ENCODE assay signal across 8 cellular contexts in genomic region chr9:34253460-34253837, GRCh38.
DNase-seq lines count a peak whose midpoint lies in the region; ATAC-seq and TF ChIP-seq lines count a peak whose summit lies in the region.

No MANE protein-coding gene starts in this region.

- no peaks in the 10 kb centered on the region for H3K27me3 ChIP-seq in upper lobe of left lung

- no peak overlapping the region for H3K4me3 Mint-ChIP-seq in central memory CD8-positive, alpha-beta T cell
- no peak overlapping the region for H3K4me3 Mint-ChIP-seq in activated CD4-positive, alpha-beta T cell treated with anti-CD3 and anti-CD28 coated beads for 36 hours

- WGBS in upper lobe of left lung, 2 donors, result 66 to 73% methylated on average over 3 of the region's 3 CpGs

- TF ChIP-seq CTCF in upper lobe of left lung (IDR thresholded peaks at IDR 0.05), result no peak

- POLR2A ChIA-PET in activated CD4-positive, alpha-beta T cell treated with anti-CD3 and anti-CD28 coated beads for 36 hours (lab: Charles Lee), result no interaction called here

- peaks cover 19% of the 10 kb centered on the region for H3K36me3 Mint-ChIP-seq in central memory CD8-positive, alpha-beta T cell (ENCODE audit: insufficient read depth)
- H3K36me3 Mint-ChIP-seq in activated CD4-positive, alpha-beta T cell treated with anti-CD3 and anti-CD28 coated beads for 36 hours (ENCODE audit: low read depth), result peaks cover 32% of the 10 kb centered on the region

- intact Hi-C loops in activated CD4-positive, alpha-beta T cell treated with anti-CD3 and anti-CD28 coated beads for 36 hours (cut with DNase I, micrococcal nuclease), result loop anchor here (1.0 to 5.0 kb wide), 6 partner anchors 74 to 179 kb away; partner anchors contain the start of genes DCAF12 (in 2 of the 2) and UBAP1 (in 2 of the 2)

- peak overlapping the region; percentile 5 to 46 (median 34) for H3K27ac ChIP-seq in upper lobe of left lung

- ATAC-seq in central memory CD8-positive, alpha-beta T cell (replicated peaks; ENCODE audit: extremely low read depth, poor library complexity, severe bottlenecking), result no peak
- peak; percentile 40 for ATAC-seq in left lobe of liver
- ATAC-seq in upper lobe of left lung (ENCODE audit: low FRiP score in 2 of 2), result peak in 1 of 2 donors; percentile 17
- no peak for ATAC-seq in activated CD4-positive, alpha-beta T cell treated with anti-CD3 and anti-CD28 coated beads for 36 hours

- H3K4me1 ChIP-seq in upper lobe of left lung, result peaks cover 0 to 11% (median 6%) of the 10 kb centered on the region in 4 donors

- H3K9me3 Mint-ChIP-seq in central memory CD8-positive, alpha-beta T cell, result no peaks in the 10 kb centered on the region
- H3K9me3 Mint-ChIP-seq in activated CD4-positive, alpha-beta T cell treated with anti-CD3 and anti-CD28 coated beads for 36 hours (ENCODE audit: low read depth), result no peaks in the 10 kb centered on the region

- CTCF ChIA-PET in activated CD4-positive, alpha-beta T cell treated with anti-CD3 and anti-CD28 coated beads for 36 hours (lab: Charles Lee), result interaction anchor here (0.8 to 4.2 kb wide), 20 partner anchors 9 to 380 kb away, joined by 3 to 26 read pairs (median 4); partner anchors contain the start of genes DCAF12 and MYORG

- TF ChIP-seq EP300 in upper lobe of left lung (IDR thresholded peaks at IDR 0.05), result no peak

- H3K27me3 Mint-ChIP-seq in central memory CD8-positive, alpha-beta T cell, result no peaks in the 10 kb centered on the region
- no peaks in the 10 kb centered on the region for H3K27me3 Mint-ChIP-seq in activated CD4-positive, alpha-beta T cell treated with anti-CD3 and anti-CD28 coated beads for 36 hours

- no peak for TF ChIP-seq POLR2A in upper lobe of left lung (IDR thresholded peaks at IDR 0.05)

- H3K4me1 Mint-ChIP-seq in central memory CD8-positive, alpha-beta T cell, result no peaks in the 10 kb centered on the region
- H3K4me1 Mint-ChIP-seq in activated CD4-positive, alpha-beta T cell treated with anti-CD3 and anti-CD28 coated beads for 36 hours, result peaks cover 21% of the 10 kb centered on the region

- no peaks in the 10 kb centered on the region for H3K9me3 ChIP-seq in upper lobe of left lung

- H3K27ac Mint-ChIP-seq in central memory CD8-positive, alpha-beta T cell (ENCODE audit: low read depth), result peak overlapping the region; percentile 13
- H3K27ac Mint-ChIP-seq in activated CD4-positive, alpha-beta T cell treated with anti-CD3 and anti-CD28 coated beads for 36 hours, result no peak overlapping the region

- no peak overlapping the region for H3K4me3 ChIP-seq in upper lobe of left lung

- H3K36me3 ChIP-seq in upper lobe of left lung, result peaks cover 24 to 72% (median 35%) of the 10 kb centered on the region in 4 donors

- DNase-seq in DMS 273 (lab: John Stamatoyannopoulos, UW; ENCODE audit: unreplicated experiment) (peak; percentile 21), DMS 273 treated with DMSO at 0.1 percent for 48 hours (lab: John Stamatoyannopoulos, UW) (no peak), left lobe of liver (ENCODE audit: low spot score) (no peak), upper lobe of left lung (no peak), NCI-H524 treated with DMSO at 0.1 percent for 48 hours (lab: John Stamatoyannopoulos, UW) (no peak), dedifferentiated amniotic fluid mesenchymal stem cell (ENCODE audit: extremely low spot score) (no peak)
- DNase-seq in central memory CD8-positive, alpha-beta T cell (ENCODE audit: low spot score in 2 of 2), result no peak
- DNase-seq in activated CD4-positive, alpha-beta T cell treated with anti-CD3 and anti-CD28 coated beads for 36 hours, result no peak
